ENCODE assay signal across 14 cellular contexts in genomic region chr7:92255308-92255707, GRCh38. TPM values are rescaled to one million over a fixed set of nuclear protein-coding genes. Genes with fewer than 3 reads are reported as not detected.
DNase-seq lines count a peak whose midpoint lies in the region; ATAC-seq and TF ChIP-seq lines count a peak whose summit lies in the region.
"Had no signal": no experiment of that assay in that cellular context is flagged by ENCODE, and none has a peak within 500 bp of the region (broad histone marks: within the 10 kb centered on the region; RNA-seq: fewer than 3 reads in every experiment).

No MANE protein-coding gene starts in this region.

- no peak overlapping the region for H3K27ac Mint-ChIP-seq in T-cell
- H3K27ac Mint-ChIP-seq: activated CD8-positive, alpha-beta T cell treated with anti-CD3 and anti-CD28 coated beads for 36 hours had no signal

- peaks cover 42 to 57% (median 48%) of the 10 kb centered on the region in 3 donors for H3K4me1 Mint-ChIP-seq in T-cell

- in situ Hi-C loops in HAP-1 (cut with MboI; ENCODE audit: low sequenced_read_pairs), result no loop called here

- peaks cover 0 to 5% (median 4%) of the 10 kb centered on the region in 3 donors for H3K9me3 Mint-ChIP-seq in T-cell

- TF ChIP-seq CTCF in WI38 (IDR thresholded peaks at IDR 0.05; ENCODE audit: low read depth, low read length) (no peak), fibroblast of villous mesenchyme (IDR thresholded peaks at IDR 0.05; ENCODE audit: insufficient read depth, low read depth, low read length) (no peak)

- no peaks in the 10 kb centered on the region for H3K27me3 ChIP-seq in HAP-1 (ENCODE audit: low read depth)
- H3K27me3 ChIP-seq: MG63, testis had no signal

- H3K27me3 Mint-ChIP-seq in T-cell, result no peaks in the 10 kb centered on the region
- H3K27me3 Mint-ChIP-seq: activated CD8-positive, alpha-beta T cell treated with anti-CD3 and anti-CD28 coated beads for 36 hours had no signal

- no peaks in the 10 kb centered on the region for H3K36me3 ChIP-seq in HAP-1 (replicated peaks)

- no peaks in the 10 kb centered on the region for H3K4me1 ChIP-seq in HAP-1

- H3K36me3 Mint-ChIP-seq in T-cell, result peaks cover 29% of the 10 kb centered on the region

- POLR2A ChIA-PET in T-cell (lab: Charles Lee), result interaction anchor here in 1 of 2 donors (0.8 to 1.5 kb wide), 2 partner anchors 9 to 1933 kb away, joined by 3 to 4 read pairs; no protein-coding TSS in a partner anchor

- CTCF ChIA-PET in T-cell (lab: Charles Lee), result interaction anchor here in 1 of 2 donors (1.5 kb wide), 1 partner anchor 9 kb away, joined by 5 read pairs; no protein-coding TSS in a partner anchor

- no peaks in the 10 kb centered on the region for H3K9me3 ChIP-seq in HAP-1
- H3K9me3 ChIP-seq: MG63, testis had no signal

- DNase-seq in H4 (ENCODE audit: low spot score) (peak; percentile 62), fibroblast of villous mesenchyme (ENCODE audit: low read depth) (peak; percentile 54), stromal cell of bone marrow (ENCODE audit: low read depth) (peak; percentile 93), HAP-1 (ENCODE audit: low spot score in 2 of 2) (no peak), T-cell (no peak), posterior cingulate gyrus (no peak), dermis blood vessel endothelial cell (no peak)
- DNase-seq: activated CD8-positive, alpha-beta T cell treated with anti-CD3 and anti-CD28 coated beads for 36 hours; amniotic stem cell; MG63; NCI-H510A; nucleus accumbens; testis had no signal

- no peak for ATAC-seq in T-cell (replicated peaks in 1 of 4)
- ATAC-seq: activated CD8-positive, alpha-beta T cell treated with anti-CD3 and anti-CD28 coated beads for 36 hours had no signal

- H3K4me3 Mint-ChIP-seq in T-cell, result no peak overlapping the region
- H3K4me3 Mint-ChIP-seq: activated CD8-positive, alpha-beta T cell treated with anti-CD3 and anti-CD28 coated beads for 36 hours had no signal

- intact Hi-C loops in posterior cingulate gyrus (cut with DNase I), result loop anchor here (10.0 kb wide), 1 partner anchor 79 kb away; no protein-coding TSS in a partner anchor

- peak overlapping the region; percentile 23; the same call in 1 of the 2 replicates for H3K4me3 ChIP-seq in WI38 (ENCODE audit: low read depth, low read length)
- H3K4me3 ChIP-seq in fibroblast of villous mesenchyme (ENCODE audit: low read depth, low read length), result no peak overlapping the region
- H3K4me3 ChIP-seq in HAP-1, result no peak overlapping the region
- H3K4me3 ChIP-seq: MG63, testis had no signal

RNA-seq across cellular contexts. Expression of gene ANKIB1, which starts 9.5 kb away (rescaled TPM):
- 31.9 and 39.2 TPM in 2 replicates for total RNA-seq in H4 (2014; rRNA removed; shearing (Covaris generic))
- 58.0 and 91.1 TPM in 2 replicates for total RNA-seq in fibroblast of villous mesenchyme
- 10 to 100 TPM; 59.8 to 86.0 (median 62.5) TPM for total RNA-seq in T-cell
- 41.3 and 43.7 TPM in 2 replicates for total RNA-seq in dermis blood vessel endothelial cell

RNA-seq across cellular contexts. Expression of gene KRIT1, which starts 9.6 kb away (rescaled TPM):
- 29.5 and 38.1 TPM in 2 replicates for total RNA-seq in H4 (2014; rRNA removed; shearing (Covaris generic))
- total RNA-seq in fibroblast of villous mesenchyme, result 39.0 and 44.9 TPM in 2 replicates
- 10 to 100 TPM; 44.8 to 65.6 (median 48.9) TPM for total RNA-seq in T-cell
- total RNA-seq in dermis blood vessel endothelial cell, result 53.0 and 67.0 TPM in 2 replicates

Comparison
In these comparisons a context has a peak if more than half of its experiments do, and no peak if none do; other contexts are left out.
1. DNase-seq: peak in H4 (single experiment), fibroblast of villous mesenchyme (single experiment) and stromal cell of bone marrow (single experiment); none in HAP-1 (0 of 2), T-cell (0 of 34), posterior cingulate gyrus (0 of 10) and dermis blood vessel endothelial cell (single experiment).